In the genomic region with DNA sequence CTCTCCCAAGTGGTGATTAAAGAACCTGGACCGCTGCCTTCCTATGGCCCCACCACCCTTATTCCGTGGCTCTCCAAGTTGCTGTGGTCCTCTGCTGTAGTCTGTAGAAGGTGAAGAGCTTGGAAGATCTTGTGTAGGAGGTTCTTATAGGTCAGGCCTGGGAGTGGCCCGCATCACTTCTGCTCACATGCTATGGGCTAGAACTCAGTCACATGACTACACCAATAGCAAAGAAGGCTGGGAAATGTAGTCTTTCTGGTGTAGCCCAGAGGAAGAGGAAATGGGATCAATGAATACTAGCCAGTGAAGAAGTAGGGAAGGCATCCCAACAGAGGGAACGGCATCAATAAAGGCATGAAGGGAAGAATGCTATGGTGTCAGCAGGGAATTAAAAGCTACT, we compare ENCODE assay signal across 14 cellular contexts. TPM values are rescaled to one million over a fixed set of nuclear protein-coding genes. Genes with fewer than 3 reads are reported as not detected.
DNase-seq lines count a peak whose midpoint lies in the region; ATAC-seq, FAIRE-seq and TF ChIP-seq lines count a peak whose summit lies in the region.
"Had no signal": no experiment of that assay in that cellular context is flagged by ENCODE, and none has a peak within 500 bp of the region (broad histone marks: within the 10 kb centered on the region; RNA-seq: fewer than 3 reads in every experiment).

No MANE protein-coding gene starts in this region.

- no peaks in the 10 kb centered on the region for H3K9me3 ChIP-seq in effector memory CD4-positive, alpha-beta T cell (ENCODE audit: control insufficient read depth, low read length)
- H3K9me3 ChIP-seq: SJSA1 had no signal

- peak; percentile 47 for DNase-seq in activated CD4-positive, alpha-beta T cell treated with anti-CD3 and anti-CD28 coated beads for 36 hours
- DNase-seq in activated CD4-positive, alpha-beta T cell treated with anti-CD3 and anti-CD28 coated beads, Interleukin-2, amount 50 U/mL, for 48 hours = no peak
- DNase-seq in LNCaP clone FGC (ENCODE audit: low read depth) (peak; percentile 11), amniotic epithelial cell (ENCODE audit: low read depth) (peak; percentile 14), progenitor cell of endocrine pancreas (ENCODE audit: low spot score, unreplicated experiment) (no peak), GM12892 (ENCODE audit: insufficient read length) (no peak)
- no peak for DNase-seq in effector memory CD4-positive, alpha-beta T cell
- DNase-seq: activated naive CD8-positive, alpha-beta T cell treated with anti-CD3 and anti-CD28 coated beads, Interleukin-2, amount 10 ng/mL, durations not matched to agents 7 days and 5 days; foreskin melanocyte had no signal

- intact Hi-C loops in activated CD4-positive, alpha-beta T cell treated with anti-CD3 and anti-CD28 coated beads for 36 hours (cut with DNase I, micrococcal nuclease) = no loop called here

- H3K27me3 ChIP-seq in effector memory CD4-positive, alpha-beta T cell (replicated peaks; ENCODE audit: control insufficient read depth, insufficient read depth, low read length, poor library complexity, severe bottlenecking) = peaks cover 2% of the 10 kb centered on the region
- H3K27me3 ChIP-seq: SJSA1 had no signal

- peaks cover 18% of the 10 kb centered on the region for H3K4me1 Mint-ChIP-seq in activated CD4-positive, alpha-beta T cell treated with anti-CD3 and anti-CD28 coated beads for 36 hours
- H3K4me1 Mint-ChIP-seq in progenitor cell of endocrine pancreas (ENCODE audit: low read depth) = peaks cover 40% of the 10 kb centered on the region

- H3K27ac Mint-ChIP-seq in activated CD4-positive, alpha-beta T cell treated with anti-CD3 and anti-CD28 coated beads for 36 hours = no peak overlapping the region
- H3K27ac Mint-ChIP-seq in progenitor cell of endocrine pancreas = peak overlapping the region; percentile 42
- H3K27ac Mint-ChIP-seq: memory B cell had no signal

- no peak overlapping the region for H3K4me3 ChIP-seq in LNCaP clone FGC (ENCODE audit: low read depth, low read length)
- H3K4me3 ChIP-seq in effector memory CD4-positive, alpha-beta T cell (ENCODE audit: insufficient read depth, low read depth, low read length, poor library complexity, severe bottlenecking) = no peak overlapping the region
- H3K4me3 ChIP-seq: SJSA1 had no signal

- H3K27ac ChIP-seq in effector memory CD4-positive, alpha-beta T cell (ENCODE audit: insufficient read depth, low read length, poor library complexity, severe bottlenecking) = no peak overlapping the region
- H3K27ac ChIP-seq: SJSA1 had no signal

- no peak for TF ChIP-seq POLR2A in GM12892 (IDR thresholded peaks at IDR 0.05; ENCODE audit: low read depth, low read length)

- ATAC-seq in activated CD4-positive, alpha-beta T cell treated with anti-CD3 and anti-CD28 coated beads for 36 hours = peak; percentile 89
- ATAC-seq in GM19035 (IDR thresholded peaks at IDR 0.05; ENCODE audit: unreplicated experiment) = no peak

- TF ChIP-seq CTCF in LNCaP clone FGC (IDR thresholded peaks at IDR 0.05; ENCODE audit: control insufficient read depth, extremely low read depth, insufficient read depth) (no peak), progenitor cell of endocrine pancreas (IDR thresholded peaks at IDR 0.05; ENCODE audit: unreplicated experiment) (no peak)

- no peak overlapping the region for H3K4me3 Mint-ChIP-seq in activated CD4-positive, alpha-beta T cell treated with anti-CD3 and anti-CD28 coated beads for 36 hours
- H3K4me3 Mint-ChIP-seq in progenitor cell of endocrine pancreas (ENCODE audit: low read depth) = no peak overlapping the region
- H3K4me3 Mint-ChIP-seq: memory B cell had no signal

- H3K4me1 ChIP-seq in effector memory CD4-positive, alpha-beta T cell (ENCODE audit: control insufficient read depth, insufficient read depth, low read length, poor library complexity, severe bottlenecking) = no peaks in the 10 kb centered on the region
- H3K4me1 ChIP-seq: SJSA1 had no signal

- H3K9me3 Mint-ChIP-seq in activated CD4-positive, alpha-beta T cell treated with anti-CD3 and anti-CD28 coated beads for 36 hours (ENCODE audit: low read depth) = no peaks in the 10 kb centered on the region
- H3K9me3 Mint-ChIP-seq in progenitor cell of endocrine pancreas (ENCODE audit: low read depth) = peaks cover 13% of the 10 kb centered on the region
- H3K9me3 Mint-ChIP-seq: activated naive CD8-positive, alpha-beta T cell treated with anti-CD3 and anti-CD28 coated beads, Interleukin-2, amount 10 ng/mL, durations not matched to agents 7 days and 5 days had no signal

- POLR2A ChIA-PET in activated CD4-positive, alpha-beta T cell treated with anti-CD3 and anti-CD28 coated beads for 36 hours (lab: Charles Lee) = interaction anchor here (0.6 to 1.0 kb wide), 2 partner anchors 22 to 1075 kb away, joined by 3 to 5 read pairs; no protein-coding TSS in a partner anchor

- no peaks in the 10 kb centered on the region for H3K36me3 Mint-ChIP-seq in activated CD4-positive, alpha-beta T cell treated with anti-CD3 and anti-CD28 coated beads for 36 hours (ENCODE audit: low read depth)
- no peaks in the 10 kb centered on the region for H3K36me3 Mint-ChIP-seq in progenitor cell of endocrine pancreas (ENCODE audit: insufficient read depth)
- H3K36me3 Mint-ChIP-seq: memory B cell had no signal

- CTCF ChIA-PET in activated CD4-positive, alpha-beta T cell treated with anti-CD3 and anti-CD28 coated beads for 36 hours (lab: Charles Lee) = interaction anchor here (0.6 to 1.4 kb wide), 3 partner anchors 9 to 823 kb away, joined by 3 read pairs; no protein-coding TSS in a partner anchor

- no peaks in the 10 kb centered on the region for H3K36me3 ChIP-seq in effector memory CD4-positive, alpha-beta T cell (ENCODE audit: control insufficient read depth, insufficient read depth, low read length)
- H3K36me3 ChIP-seq: SJSA1 had no signal

- H3K27me3 Mint-ChIP-seq in activated CD4-positive, alpha-beta T cell treated with anti-CD3 and anti-CD28 coated beads for 36 hours = no peaks in the 10 kb centered on the region
- H3K27me3 Mint-ChIP-seq in progenitor cell of endocrine pancreas = no peaks in the 10 kb centered on the region

- FAIRE-seq in GM12892 (lab: Jason Lieb, UNC) = no peak

RNA-seq across cellular contexts. Expression of gene AOAH, which starts 41.3 kb away (rescaled TPM):
- 10 to 100 TPM in 1 of 2 experiments, 1 to 10 TPM in 1; 9.2 to 10.0 TPM for total RNA-seq in activated CD4-positive, alpha-beta T cell treated with anti-CD3 and anti-CD28 coated beads for 36 hours
- total RNA-seq in progenitor cell of endocrine pancreas = 1.00 and 3.3 TPM in 2 replicates
- 0.40 TPM for polyA plus RNA-seq in GM12892 (2012; ENCODE audit: missing spikeins)
- total RNA-seq: MCF 10A had no signal
- polyA plus RNA-seq: AG04450 had no signal

Comparison
In these comparisons a context has a peak if more than half of its experiments do, and no peak if none do; other contexts are left out.
1. DNase-seq: peak in activated CD4-positive, alpha-beta T cell treated with anti-CD3 and anti-CD28 coated beads for 36 hours (single experiment), LNCaP clone FGC (single experiment) and amniotic epithelial cell (single experiment); none in activated CD4-positive, alpha-beta T cell treated with anti-CD3 and anti-CD28 coated beads, Interleukin-2, amount 50 U/mL, for 48 hours (0 of 2), progenitor cell of endocrine pancreas (single experiment), effector memory CD4-positive, alpha-beta T cell (0 of 3) and GM12892 (single experiment).